Comparison of ENCODE assay signal across 16 cellular contexts in genomic region chr1:27481994-27482620, GRCh38. TPM values are rescaled to one million over a fixed set of nuclear protein-coding genes. Genes with fewer than 3 reads are reported as not detected.
DNase-seq lines count a peak whose midpoint lies in the region; ATAC-seq and TF ChIP-seq lines count a peak whose summit lies in the region.
"Had no signal": no experiment of that assay in that cellular context is flagged by ENCODE, and none has a peak within 500 bp of the region (broad histone marks: within the 10 kb centered on the region; RNA-seq: fewer than 3 reads in every experiment).

No MANE protein-coding gene starts in this region.

- peak overlapping the region; percentile 75 for H3K27ac Mint-ChIP-seq in CD8-positive, alpha-beta T cell

- no peaks in the 10 kb centered on the region for H3K27me3 ChIP-seq in CD8-positive, alpha-beta T cell (ENCODE audit: insufficient read depth, low read length)
- H3K27me3 ChIP-seq in Loucy (ENCODE audit: insufficient read depth, low read length, poor library complexity, severe bottlenecking) (no peaks in the 10 kb centered on the region), esophagus muscularis mucosa (no peaks in the 10 kb centered on the region), suprapubic skin (no peaks in the 10 kb centered on the region)
- H3K27me3 ChIP-seq: pancreas, SJCRH30 had no signal

- H3K36me3 Mint-ChIP-seq in CD8-positive, alpha-beta T cell, result peaks cover 28% of the 10 kb centered on the region

- peaks cover 43% of the 10 kb centered on the region for H4K20me1 ChIP-seq in Loucy (ENCODE audit: insufficient read depth, low read length, poor library complexity, severe bottlenecking)

- H3K27me3 Mint-ChIP-seq in CD8-positive, alpha-beta T cell (ENCODE audit: low read depth), result no peaks in the 10 kb centered on the region

- H2AFZ ChIP-seq in Loucy (ENCODE audit: low read length), result no peak overlapping the region

- H3K9me3 ChIP-seq in CD8-positive, alpha-beta T cell (ENCODE audit: low read length), result no peaks in the 10 kb centered on the region
- H3K9me3 ChIP-seq in Loucy (ENCODE audit: insufficient read depth, low read depth, low read length) (no peaks in the 10 kb centered on the region), esophagus muscularis mucosa (no peaks in the 10 kb centered on the region), suprapubic skin (no peaks in the 10 kb centered on the region)
- H3K9me3 ChIP-seq: left ventricle myocardium inferior, pancreas had no signal

- H3K4me2 ChIP-seq in Loucy (ENCODE audit: low read depth, low read length, poor library complexity, severe bottlenecking), result peak overlapping the region; percentile 17

- H3K4me3 ChIP-seq in CD8-positive, alpha-beta T cell (ENCODE audit: low read depth, low read length), result no peak overlapping the region
- H3K4me3 ChIP-seq in Loucy (ENCODE audit: low read length, poor library complexity, severe bottlenecking) (no peak overlapping the region), esophagus muscularis mucosa (no peak overlapping the region), suprapubic skin (no peak overlapping the region)
- H3K4me3 ChIP-seq: left ventricle myocardium inferior, pancreas, SJCRH30 had no signal

- TF ChIP-seq EP300 in esophagus muscularis mucosa (IDR thresholded peaks at IDR 0.05), result no peak
- no peak for TF ChIP-seq EP300 in suprapubic skin (IDR thresholded peaks at IDR 0.05)

- CTCF ChIA-PET in CD8-positive, alpha-beta T cell (lab: Charles Lee), result interaction anchor here (1.0 to 1.5 kb wide), 2 partner anchors 62 to 126 kb away, joined by 3 read pairs; no protein-coding TSS in a partner anchor

- H3K36me3 ChIP-seq in CD8-positive, alpha-beta T cell (ENCODE audit: insufficient read depth, low read length), result no peaks in the 10 kb centered on the region
- no peaks in the 10 kb centered on the region for H3K36me3 ChIP-seq in Loucy (ENCODE audit: insufficient read depth, low read length)
- peaks cover 0 to 10% (median 0%) of the 10 kb centered on the region in 4 donors for H3K36me3 ChIP-seq in esophagus muscularis mucosa
- no peaks in the 10 kb centered on the region for H3K36me3 ChIP-seq in suprapubic skin
- H3K36me3 ChIP-seq: pancreas had no signal

- no peaks in the 10 kb centered on the region for H3F3A ChIP-seq in Loucy (ENCODE audit: low read depth)

- TF ChIP-seq CTCF in CD8-positive, alpha-beta T cell (IDR thresholded peaks at IDR 0.05), result no peak
- TF ChIP-seq CTCF in Loucy (conservative IDR thresholded peaks at IDR 0.05; ENCODE audit: low read length) (no peak), esophagus muscularis mucosa (IDR thresholded peaks at IDR 0.05) (no peak), suprapubic skin (IDR thresholded peaks at IDR 0.05) (no peak)

- intact Hi-C loops in CD8-positive, alpha-beta T cell (cut with DNase I, micrococcal nuclease), result no loop called here
- intact Hi-C loops in esophagus muscularis mucosa (cut with DNase I), result no loop called here

- H3K79me2 ChIP-seq in Loucy (ENCODE audit: insufficient read depth, low read length), result peaks cover 95% of the 10 kb centered on the region

- peak overlapping the region; percentile 9 for H3K9ac ChIP-seq in Loucy (ENCODE audit: low read depth, low read length, poor library complexity, severe bottlenecking)

- peaks cover 51% of the 10 kb centered on the region for H3K4me1 Mint-ChIP-seq in CD8-positive, alpha-beta T cell (ENCODE audit: low read depth)

- WGBS in esophagus muscularis mucosa, result 76% methylated on average over 2 of the region's 2 CpGs
- WGBS in suprapubic skin, result 57% methylated on average over 2 of the region's 2 CpGs

- no peaks in the 10 kb centered on the region for H3K9me3 Mint-ChIP-seq in CD8-positive, alpha-beta T cell

- H3K9me2 ChIP-seq in Loucy (replicated peaks; ENCODE audit: low read depth, low read length), result no peaks in the 10 kb centered on the region

- peaks cover 15% of the 10 kb centered on the region for H3K4me1 ChIP-seq in CD8-positive, alpha-beta T cell (ENCODE audit: insufficient read depth, low read length)
- H3K4me1 ChIP-seq in Loucy (ENCODE audit: insufficient read depth, low read length, poor library complexity, severe bottlenecking), result peaks cover 28% of the 10 kb centered on the region
- peaks cover 40 to 82% (median 74%) of the 10 kb centered on the region in 4 donors for H3K4me1 ChIP-seq in esophagus muscularis mucosa
- peaks cover 59% of the 10 kb centered on the region for H3K4me1 ChIP-seq in suprapubic skin
- H3K4me1 ChIP-seq: SJCRH30 had no signal

- no peak for TF ChIP-seq POLR2A in esophagus muscularis mucosa (IDR thresholded peaks at IDR 0.05; ENCODE audit: low read depth)
- no peak for TF ChIP-seq POLR2A in suprapubic skin (IDR thresholded peaks at IDR 0.05)

- DNase-seq in CD8-positive, alpha-beta T cell, result no peak
- DNase-seq in esophagus muscularis mucosa (ENCODE audit: extremely low spot score), result no peak
- DNase-seq in suprapubic skin (ENCODE audit: low spot score in 2 of 2), result no peak
- DNase-seq in stimulated activated naive CD4-positive, alpha-beta T cell treated with Interleukin-2 at 50 U/mL for 16 hours (lab: John Stamatoyannopoulos, UW), result no peak
- DNase-seq in HK-2 (ENCODE audit: unreplicated experiment), result no peak
- DNase-seq: activated CD4-positive, alpha-beta T cell treated with anti-CD3 and anti-CD28 coated beads, Interleukin-2, amount 50 U/mL, for 1 hour; anterior cingulate cortex; effector memory CD4-positive, alpha-beta T cell; left ventricle myocardium inferior; NCI-H1436; NCI-H524 treated with DMSO at 0.1 percent for 48 hours; pancreas; SJCRH30 had no signal

- no peak overlapping the region for H3K27ac ChIP-seq in CD8-positive, alpha-beta T cell (ENCODE audit: low read depth, low read length)
- peak overlapping the region in 3 of 4 donors; percentile 2 to 25 (median 24) for H3K27ac ChIP-seq in esophagus muscularis mucosa (replicated peaks in 1 of 4)
- no peak overlapping the region for H3K27ac ChIP-seq in suprapubic skin
- H3K27ac ChIP-seq: pancreas, SJCRH30 had no signal

- no peak overlapping the region for H3K4me3 Mint-ChIP-seq in CD8-positive, alpha-beta T cell

- POLR2A ChIA-PET in CD8-positive, alpha-beta T cell (lab: Charles Lee), result interaction anchor here (1.1 to 1.4 kb wide), 2 partner anchors 8 to 44 kb away, joined by 4 read pairs; partner anchors contain the start of gene WASF2

- no peak for ATAC-seq in CD8-positive, alpha-beta T cell
- ATAC-seq in GM18861 (IDR thresholded peaks at IDR 0.05; ENCODE audit: unreplicated experiment) (peak; percentile 59), GM19023 (IDR thresholded peaks at IDR 0.05; ENCODE audit: unreplicated experiment) (no peak)
- ATAC-seq: pancreas had no signal

RNA-seq across cellular contexts. Expression of gene WASF2, which starts 7.9 kb away (rescaled TPM):
- 10 to 100 TPM; 91.6 to 95.0 TPM for total RNA-seq in CD8-positive, alpha-beta T cell
- 100 to 1,000 TPM in 2 of 4 donors, 10 to 100 TPM in 2; 78.5 to 141 (median 101) TPM for total RNA-seq in esophagus muscularis mucosa
- 10 to 100 TPM; 69.0 to 96.0 (median 90.4) TPM for total RNA-seq in suprapubic skin

Comparison
In these comparisons a context has a peak if more than half of its experiments do, and no peak if none do; other contexts are left out.
1. H3K27ac ChIP-seq: peak in esophagus muscularis mucosa (3 of 4); none in CD8-positive, alpha-beta T cell (single experiment) and suprapubic skin (single experiment).